2 cellular contexts compared by ENCODE assay signal in genomic region chr1:203189951-203190352, GRCh38.
TF ChIP-seq lines count a peak whose summit lies in the region.

No MANE protein-coding gene starts in this region.

TF ChIP-seq in HEK293, 187 proteins besides CTCF, POLR2A, EP300 and RAD21 (continued from another document):
- TF ChIP-seq ZFHX2 (tag by site-specific recombination; conservative IDR thresholded peaks at IDR 0.05) = no peak

TF ChIP-seq in SK-N-SH, 30 proteins besides CTCF, POLR2A, EP300 and RAD21 (continued from another document):
- no peak for TF ChIP-seq SMC3 (IDR thresholded peaks at IDR 0.05; ENCODE audit: low read depth, low read length)
- no peak for TF ChIP-seq TAF1 (IDR thresholded peaks at IDR 0.05; ENCODE audit: borderline replicate concordance, low read depth, low read length)
- TF ChIP-seq SIN3A (IDR thresholded peaks at IDR 0.05; ENCODE audit: borderline replicate concordance, low read depth, low read length) = no peak
- no peak for TF ChIP-seq RXRA (IDR thresholded peaks at IDR 0.05; ENCODE audit: borderline replicate concordance, low read depth)
- TF ChIP-seq FOXM1 (IDR thresholded peaks at IDR 0.05; ENCODE audit: low read depth) = no peak
- TF ChIP-seq ELF1 (IDR thresholded peaks at IDR 0.05) = no peak
- no peak for TF ChIP-seq MXI1 (IDR thresholded peaks at IDR 0.05; ENCODE audit: low read depth, low read length)
